Comparison of ENCODE assay signal across 33 cellular contexts in genomic region chr11:11558352-11558751, GRCh38.
DNase-seq lines count a peak whose midpoint lies in the region; ATAC-seq and TF ChIP-seq lines count a peak whose summit lies in the region.
"Had no signal": no experiment of that assay in that cellular context is flagged by ENCODE, and none has a peak within 500 bp of the region (broad histone marks: within the 10 kb centered on the region; RNA-seq: fewer than 3 reads in every experiment).

No MANE protein-coding gene starts in this region.

- H3K36me3 ChIP-seq in body of pancreas (replicated peaks in 1 of 2; ENCODE audit: insufficient read depth in 1 of 2, low read depth in 2 of 2) (no peaks in the 10 kb centered on the region), thyroid gland (no peaks in the 10 kb centered on the region)
- H3K36me3 ChIP-seq: colonic mucosa, esophagus muscularis mucosa, Peyer's patch, right lobe of liver, SJSA1 had no signal

- H3K4me1 ChIP-seq in body of pancreas, result peaks cover 17% of the 10 kb centered on the region
- peaks cover 47 to 81% of the 10 kb centered on the region in 2 donors for H3K4me1 ChIP-seq in thyroid gland
- H3K4me1 ChIP-seq: colonic mucosa, Peyer's patch, right lobe of liver, SJSA1 had no signal

- no peak overlapping the region for H3K4me3 ChIP-seq in body of pancreas
- H3K4me3 ChIP-seq in thyroid gland (replicated peaks in 1 of 3), result no peak overlapping the region
- H3K4me3 ChIP-seq: colonic mucosa, esophagus muscularis mucosa, hepatocyte, Peyer's patch, right lobe of liver, SJSA1 had no signal

- no peak for ATAC-seq in body of pancreas
- ATAC-seq: activated T-helper 17 cell treated with anti-CD3 and anti-CD28 coated beads, Interleukin-2, amount 50 U/mL, for 72 hours; effector memory CD8-positive, alpha-beta T cell; left lobe of liver; right lobe of liver; T-cell had no signal

- 80 to 86% methylated on average over 3 of the region's 3 CpGs for WGBS in body of pancreas, 2 donors
- WGBS in thyroid gland, 2 donors, result 60 to 74% methylated on average over 3 of the region's 3 CpGs

- intact Hi-C loops in body of pancreas (cut with DNase I), result no loop called here
- intact Hi-C loops in thyroid gland (cut with DNase I), result no loop called here

- H3K27me3 ChIP-seq in body of pancreas, result no peaks in the 10 kb centered on the region
- H3K27me3 ChIP-seq in thyroid gland, result no peaks in the 10 kb centered on the region
- H3K27me3 ChIP-seq: colonic mucosa, esophagus muscularis mucosa, hepatocyte, Peyer's patch, right lobe of liver, SJSA1 had no signal

- TF ChIP-seq POLR2A in body of pancreas (IDR thresholded peaks at IDR 0.05) (no peak), thyroid gland (IDR thresholded peaks at IDR 0.05) (no peak)

- H3K9me3 ChIP-seq in body of pancreas (no peaks in the 10 kb centered on the region), thyroid gland (no peaks in the 10 kb centered on the region)
- H3K9me3 ChIP-seq: colonic mucosa, esophagus muscularis mucosa, Peyer's patch, right lobe of liver, SJSA1 had no signal

- DNase-seq in DMS153 (lab: John Stamatoyannopoulos, UW), result peak; percentile 6
- no peak for DNase-seq in DMS153 treated with DMSO at 0.1 percent for 48 hours (lab: John Stamatoyannopoulos, UW; ENCODE audit: unreplicated experiment)
- DNase-seq in body of pancreas, result no peak
- peak; percentile 42 for DNase-seq in kidney tubule cell (ENCODE audit: low spot score)
- peak in 1 of 2 donors; percentile 38 for DNase-seq in thyroid gland
- no peak for DNase-seq in NAMALWA (ENCODE audit: low spot score)
- no peak for DNase-seq in HuH-7.5 (ENCODE audit: low spot score)
- DNase-seq in HEK293T (ENCODE audit: extremely low spot score), result no peak
- DNase-seq: activated CD4-positive, alpha-beta T cell treated with anti-CD3 and anti-CD28 coated beads, Interleukin-2, amount 50 U/mL, for 4 hours; activated CD8-positive, alpha-beta memory T cell treated with anti-CD3 and anti-CD28 coated beads, Interleukin-2, amount 50 U/mL, for 48 hours; activated naive CD4-positive, alpha-beta T cell treated with anti-CD3 and anti-CD28 coated beads, Interleukin-2, amount 50 U/mL, for 16 hours; amniotic stem cell; colonic mucosa; effector memory CD8-positive, alpha-beta T cell; Kasumi-1; MV-4-11; NCI-H1694 treated with DMSO at 0.1 percent for 48 hours; NCI-H2171; NCI-H526 treated with DMSO at 0.1 percent for 48 hours; nephron progenitor cell; Peyer's patch; posterior cingulate gyrus; right lobe of liver; stimulated activated CD4-positive, alpha-beta T cell treated with anti-CD3 and anti-CD28 coated beads, Interleukin-12 subunit alpha, Interleukin-12 subunit beta, amount 100 ng/mL, for 4 hours; stimulated activated CD4-positive, alpha-beta T cell treated with anti-CD3 and anti-CD28 coated beads, Interleukin-4, amount 100 ng/mL, for 1 hour; T-cell had no signal

- POLR2A ChIA-PET in HEK293T (lab: Yijun Ruan, JAX), result no interaction called here

- H3K27ac ChIP-seq in body of pancreas, result peak overlapping the region in 3 of 4 donors; percentile 23 to 60 (median 49)
- peak overlapping the region in 2 of 3 donors; percentile 20 to 21 for H3K27ac ChIP-seq in thyroid gland
- H3K27ac ChIP-seq: 22Rv1, C4-2B, colonic mucosa, esophagus muscularis mucosa, hepatocyte, Peyer's patch, right lobe of liver, SJSA1 had no signal

- CTCF ChIA-PET in HEK293T (lab: Yijun Ruan, JAX), result no interaction called here

- TF ChIP-seq CTCF in body of pancreas (IDR thresholded peaks at IDR 0.05), result no peak
- no peak for TF ChIP-seq CTCF in thyroid gland (IDR thresholded peaks at IDR 0.05)

TF ChIP-seq in HEK293T, 16 proteins besides CTCF, POLR2A, EP300 and RAD21:
- TF ChIP-seq FOXA1 (IDR thresholded peaks at IDR 0.05) (no peak), NFRKB (IDR thresholded peaks at IDR 0.05) (no peak), HDGF (IDR thresholded peaks at IDR 0.05; ENCODE audit: borderline replicate concordance) (no peak)
TF ChIP-seq in HEK293T: peak in this region for 0.

Comparison
In these comparisons a context has a peak if more than half of its experiments do, and no peak if none do; other contexts are left out.
1. DNase-seq: peak in DMS153 (single experiment) and kidney tubule cell (single experiment); none in DMS153 treated with DMSO at 0.1 percent for 48 hours (single experiment), body of pancreas (0 of 4), NAMALWA (single experiment), HuH-7.5 (single experiment) and HEK293T (single experiment).